Comparison of ENCODE assay signal across 2 cellular contexts in the genomic region with DNA sequence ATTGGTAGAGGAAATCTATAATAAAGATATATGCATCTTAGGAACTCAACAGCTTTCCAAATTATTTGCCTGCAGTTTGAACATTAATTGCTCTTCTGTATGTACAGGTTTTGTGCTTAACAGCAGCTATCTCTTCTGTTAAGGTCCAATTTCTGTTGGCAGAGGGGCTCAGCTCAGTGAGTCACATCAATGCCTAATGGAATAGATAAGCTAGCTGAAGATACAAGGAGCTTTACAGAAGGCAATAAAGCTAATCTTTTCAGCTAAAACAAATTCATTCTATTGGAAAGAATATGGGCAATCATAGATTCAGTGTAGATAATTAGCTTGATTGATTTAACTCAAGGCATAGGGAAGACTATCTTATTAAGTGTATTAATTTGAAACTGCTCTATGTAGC.
TF ChIP-seq lines count a peak whose summit lies in the region.

No MANE protein-coding gene starts in this region.

TF ChIP-seq in SK-N-SH treated with all-trans-retinoic acid at 6 μM for 48 hours, 23 proteins besides CTCF, POLR2A, EP300 and RAD21 (continued from another document):
- TF ChIP-seq, protein P1, sequence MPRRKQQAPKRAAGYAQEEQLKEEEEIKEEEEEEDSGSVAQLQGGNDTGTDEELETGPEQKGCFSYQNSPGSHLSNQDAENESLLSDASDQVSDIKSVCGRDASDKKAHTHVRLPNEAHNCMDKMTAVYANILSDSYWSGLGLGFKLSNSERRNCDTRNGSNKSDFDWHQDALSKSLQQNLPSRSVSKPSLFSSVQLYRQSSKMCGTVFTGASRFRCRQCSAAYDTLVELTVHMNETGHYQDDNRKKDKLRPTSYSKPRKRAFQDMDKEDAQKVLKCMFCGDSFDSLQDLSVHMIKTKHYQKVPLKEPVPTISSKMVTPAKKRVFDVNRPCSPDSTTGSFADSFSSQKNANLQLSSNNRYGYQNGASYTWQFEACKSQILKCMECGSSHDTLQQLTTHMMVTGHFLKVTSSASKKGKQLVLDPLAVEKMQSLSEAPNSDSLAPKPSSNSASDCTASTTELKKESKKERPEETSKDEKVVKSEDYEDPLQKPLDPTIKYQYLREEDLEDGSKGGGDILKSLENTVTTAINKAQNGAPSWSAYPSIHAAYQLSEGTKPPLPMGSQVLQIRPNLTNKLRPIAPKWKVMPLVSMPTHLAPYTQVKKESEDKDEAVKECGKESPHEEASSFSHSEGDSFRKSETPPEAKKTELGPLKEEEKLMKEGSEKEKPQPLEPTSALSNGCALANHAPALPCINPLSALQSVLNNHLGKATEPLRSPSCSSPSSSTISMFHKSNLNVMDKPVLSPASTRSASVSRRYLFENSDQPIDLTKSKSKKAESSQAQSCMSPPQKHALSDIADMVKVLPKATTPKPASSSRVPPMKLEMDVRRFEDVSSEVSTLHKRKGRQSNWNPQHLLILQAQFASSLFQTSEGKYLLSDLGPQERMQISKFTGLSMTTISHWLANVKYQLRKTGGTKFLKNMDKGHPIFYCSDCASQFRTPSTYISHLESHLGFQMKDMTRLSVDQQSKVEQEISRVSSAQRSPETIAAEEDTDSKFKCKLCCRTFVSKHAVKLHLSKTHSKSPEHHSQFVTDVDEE (CRISPR knock-in tag; IDR thresholded peaks at IDR 0.05): no peak

TF ChIP-seq in SK-N-SH, 30 proteins besides CTCF, POLR2A, EP300 and RAD21 (continued from another document):
- TF ChIP-seq FOXJ3 (CRISPR knock-in tag; IDR thresholded peaks at IDR 0.05) (no peak), CHD2 (IDR thresholded peaks at IDR 0.05; ENCODE audit: low read length, partially characterized antibody) (no peak), NFIC (IDR thresholded peaks at IDR 0.05; ENCODE audit: borderline replicate concordance) (no peak)
- TF ChIP-seq, protein P2, sequence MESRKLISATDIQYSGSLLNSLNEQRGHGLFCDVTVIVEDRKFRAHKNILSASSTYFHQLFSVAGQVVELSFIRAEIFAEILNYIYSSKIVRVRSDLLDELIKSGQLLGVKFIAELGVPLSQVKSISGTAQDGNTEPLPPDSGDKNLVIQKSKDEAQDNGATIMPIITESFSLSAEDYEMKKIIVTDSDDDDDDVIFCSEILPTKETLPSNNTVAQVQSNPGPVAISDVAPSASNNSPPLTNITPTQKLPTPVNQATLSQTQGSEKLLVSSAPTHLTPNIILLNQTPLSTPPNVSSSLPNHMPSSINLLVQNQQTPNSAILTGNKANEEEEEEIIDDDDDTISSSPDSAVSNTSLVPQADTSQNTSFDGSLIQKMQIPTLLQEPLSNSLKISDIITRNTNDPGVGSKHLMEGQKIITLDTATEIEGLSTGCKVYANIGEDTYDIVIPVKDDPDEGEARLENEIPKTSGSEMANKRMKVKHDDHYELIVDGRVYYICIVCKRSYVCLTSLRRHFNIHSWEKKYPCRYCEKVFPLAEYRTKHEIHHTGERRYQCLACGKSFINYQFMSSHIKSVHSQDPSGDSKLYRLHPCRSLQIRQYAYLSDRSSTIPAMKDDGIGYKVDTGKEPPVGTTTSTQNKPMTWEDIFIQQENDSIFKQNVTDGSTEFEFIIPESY (IDR thresholded peaks at IDR 0.05; ENCODE audit: borderline replicate concordance, low read depth): no peak
- TF ChIP-seq, protein P3, sequence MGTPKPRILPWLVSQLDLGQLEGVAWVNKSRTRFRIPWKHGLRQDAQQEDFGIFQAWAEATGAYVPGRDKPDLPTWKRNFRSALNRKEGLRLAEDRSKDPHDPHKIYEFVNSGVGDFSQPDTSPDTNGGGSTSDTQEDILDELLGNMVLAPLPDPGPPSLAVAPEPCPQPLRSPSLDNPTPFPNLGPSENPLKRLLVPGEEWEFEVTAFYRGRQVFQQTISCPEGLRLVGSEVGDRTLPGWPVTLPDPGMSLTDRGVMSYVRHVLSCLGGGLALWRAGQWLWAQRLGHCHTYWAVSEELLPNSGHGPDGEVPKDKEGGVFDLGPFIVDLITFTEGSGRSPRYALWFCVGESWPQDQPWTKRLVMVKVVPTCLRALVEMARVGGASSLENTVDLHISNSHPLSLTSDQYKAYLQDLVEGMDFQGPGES (IDR thresholded peaks at IDR 0.05; ENCODE audit: low read depth, low read length): no peak
TF ChIP-seq in SK-N-SH: peak in this region for 0.
